Comparison of ENCODE assay signal across 13 cellular contexts in genomic region chr15:73593278-73594074, GRCh38. TPM values are rescaled to one million over a fixed set of nuclear protein-coding genes. Genes with fewer than 3 reads are reported as not detected.
DNase-seq lines count a peak whose midpoint lies in the region; ATAC-seq and TF ChIP-seq lines count a peak whose summit lies in the region.
"Had no signal": no experiment of that assay in that cellular context is flagged by ENCODE, and none has a peak within 500 bp of the region (broad histone marks: within the 10 kb centered on the region; RNA-seq: fewer than 3 reads in every experiment).

No MANE protein-coding gene starts in this region.

- no peaks in the 10 kb centered on the region for H3K9me3 ChIP-seq in body of pancreas

- TF ChIP-seq POLR2A in body of pancreas (IDR thresholded peaks at IDR 0.05): no peak

- H3K27me3 ChIP-seq in body of pancreas: no peaks in the 10 kb centered on the region

- no peaks in the 10 kb centered on the region for H3K27me3 Mint-ChIP-seq in activated CD4-positive, alpha-beta memory T cell treated with anti-CD3 and anti-CD28 coated beads, Interleukin-2, amount 10 ng/mL, durations not matched to agents 7 days and 5 days
- no peaks in the 10 kb centered on the region for H3K27me3 Mint-ChIP-seq in natural killer cell treated with Interleukin-12 subunit alpha and Interleukin-12 subunit beta and Interleukin-15 and Interleukin-18, amount 100 ng/mL, for 72 hours
- H3K27me3 Mint-ChIP-seq: CD4-positive, alpha-beta T cell; stimulated activated naive CD8-positive, alpha-beta T cell treated with anti-CD3 and anti-CD28 coated beads, Interleukin-15, Interleukin-2, amounts not matched to agents 100 ng/mL and 50 ng/mL, for 24 hours had no signal

- H3K36me3 ChIP-seq in body of pancreas (replicated peaks in 1 of 2; ENCODE audit: insufficient read depth in 1 of 2, low read depth in 2 of 2): peaks cover 0 to 1% of the 10 kb centered on the region in 2 donors

- no peaks in the 10 kb centered on the region for H3K9me3 Mint-ChIP-seq in activated CD4-positive, alpha-beta memory T cell treated with anti-CD3 and anti-CD28 coated beads, Interleukin-2, amount 10 ng/mL, durations not matched to agents 7 days and 5 days
- H3K9me3 Mint-ChIP-seq in natural killer cell treated with Interleukin-12 subunit alpha and Interleukin-12 subunit beta and Interleukin-15 and Interleukin-18, amount 100 ng/mL, for 72 hours: no peaks in the 10 kb centered on the region
- H3K9me3 Mint-ChIP-seq: CD4-positive, alpha-beta T cell; stimulated activated naive CD8-positive, alpha-beta T cell treated with anti-CD3 and anti-CD28 coated beads, Interleukin-15, Interleukin-2, amounts not matched to agents 100 ng/mL and 50 ng/mL, for 24 hours had no signal

- peaks cover 37% of the 10 kb centered on the region for H3K4me1 ChIP-seq in body of pancreas

- DNase-seq in G401 (ENCODE audit: low spot score) (peak; percentile 82), NCI-H2029 treated with DMSO at 0.1 percent for 48 hours (lab: John Stamatoyannopoulos, UW) (peak; percentile 15), body of pancreas (peak; percentile 47 to 72 (median 68)), lung microvascular endothelial cell (ENCODE audit: low read depth in 2 of 2) (peak; percentile 24 to 52)
- no peak for DNase-seq in stimulated activated naive CD8-positive, alpha-beta T cell treated with anti-CD3 and anti-CD28 coated beads, Interleukin-15, Interleukin-2, amounts not matched to agents 100 U/mL and 50 U/mL, for 24 hours
- no peak for DNase-seq in activated CD4-positive, alpha-beta memory T cell treated with anti-CD3 and anti-CD28 coated beads, Interleukin-2, amount 10 ng/mL, durations not matched to agents 7 days and 5 days
- DNase-seq in natural killer cell treated with Interleukin-12 subunit alpha and Interleukin-12 subunit beta and Interleukin-15 and Interleukin-18, amount 100 ng/mL, for 72 hours (ENCODE audit: low spot score): no peak
- no peak for DNase-seq in activated CD4-positive, alpha-beta T cell treated with anti-CD3 and anti-CD28 coated beads, Interleukin-2, amount 50 U/mL, for 48 hours
- DNase-seq: CD4-positive, alpha-beta T cell; NCI-H1694 treated with DMSO at 0.1 percent for 48 hours had no signal

- POLR2A ChIA-PET in activated CD4-positive, alpha-beta memory T cell treated with anti-CD3 and anti-CD28 coated beads, Interleukin-2, amount 10 ng/mL, durations not matched to agents 7 days and 5 days (lab: Charles Lee): no interaction called here

- intact Hi-C loops in body of pancreas (cut with DNase I): no loop called here

- H3K36me3 Mint-ChIP-seq in activated CD4-positive, alpha-beta memory T cell treated with anti-CD3 and anti-CD28 coated beads, Interleukin-2, amount 10 ng/mL, durations not matched to agents 7 days and 5 days (ENCODE audit: low read depth): peaks cover 26% of the 10 kb centered on the region
- H3K36me3 Mint-ChIP-seq in natural killer cell treated with Interleukin-12 subunit alpha and Interleukin-12 subunit beta and Interleukin-15 and Interleukin-18, amount 100 ng/mL, for 72 hours: no peaks in the 10 kb centered on the region

- no peak for TF ChIP-seq CTCF in body of pancreas (IDR thresholded peaks at IDR 0.05)

- no peak overlapping the region for H3K4me3 ChIP-seq in body of pancreas

- CTCF ChIA-PET in activated CD4-positive, alpha-beta memory T cell treated with anti-CD3 and anti-CD28 coated beads, Interleukin-2, amount 10 ng/mL, durations not matched to agents 7 days and 5 days (lab: Charles Lee): interaction anchor here (0.9 kb wide), 1 partner anchor 20 kb away, joined by 3 read pairs; no protein-coding TSS in a partner anchor

- ATAC-seq in body of pancreas: no peak
- ATAC-seq in stimulated activated naive CD8-positive, alpha-beta T cell treated with anti-CD3 and anti-CD28 coated beads, Interleukin-15, Interleukin-2, amounts not matched to agents 100 U/mL and 50 U/mL, for 24 hours: no peak
- no peak for ATAC-seq in natural killer cell treated with Interleukin-12 subunit alpha and Interleukin-12 subunit beta and Interleukin-15 and Interleukin-18, amount 100 ng/mL, for 72 hours

- no peak overlapping the region for H3K27ac Mint-ChIP-seq in activated CD4-positive, alpha-beta memory T cell treated with anti-CD3 and anti-CD28 coated beads, Interleukin-2, amount 10 ng/mL, durations not matched to agents 7 days and 5 days
- no peak overlapping the region for H3K27ac Mint-ChIP-seq in natural killer cell treated with Interleukin-12 subunit alpha and Interleukin-12 subunit beta and Interleukin-15 and Interleukin-18, amount 100 ng/mL, for 72 hours
- H3K27ac Mint-ChIP-seq: CD4-positive, alpha-beta T cell; stimulated activated naive CD8-positive, alpha-beta T cell treated with anti-CD3 and anti-CD28 coated beads, Interleukin-15, Interleukin-2, amounts not matched to agents 100 ng/mL and 50 ng/mL, for 24 hours had no signal

- H3K4me1 Mint-ChIP-seq in activated CD4-positive, alpha-beta memory T cell treated with anti-CD3 and anti-CD28 coated beads, Interleukin-2, amount 10 ng/mL, durations not matched to agents 7 days and 5 days: peaks cover 12% of the 10 kb centered on the region
- peaks cover 23 to 51% of the 10 kb centered on the region in 2 donors for H3K4me1 Mint-ChIP-seq in natural killer cell treated with Interleukin-12 subunit alpha and Interleukin-12 subunit beta and Interleukin-15 and Interleukin-18, amount 100 ng/mL, for 72 hours (ENCODE audit: low read depth in 2 of 2)

- H3K27ac ChIP-seq in body of pancreas: no peak overlapping the region
- H3K27ac ChIP-seq: parathyroid adenoma, RWPE1 had no signal

- 49 to 51% methylated on average over 9 of the region's 9 CpGs for WGBS in body of pancreas, 2 donors

- in situ Hi-C loops in G401 (cut with HindIII; ENCODE audit: low sequenced_read_pairs): no loop called here

- no peak overlapping the region for H3K4me3 Mint-ChIP-seq in activated CD4-positive, alpha-beta memory T cell treated with anti-CD3 and anti-CD28 coated beads, Interleukin-2, amount 10 ng/mL, durations not matched to agents 7 days and 5 days
- no peak overlapping the region for H3K4me3 Mint-ChIP-seq in natural killer cell treated with Interleukin-12 subunit alpha and Interleukin-12 subunit beta and Interleukin-15 and Interleukin-18, amount 100 ng/mL, for 72 hours
- H3K4me3 Mint-ChIP-seq: CD4-positive, alpha-beta T cell; stimulated activated naive CD8-positive, alpha-beta T cell treated with anti-CD3 and anti-CD28 coated beads, Interleukin-15, Interleukin-2, amounts not matched to agents 100 ng/mL and 50 ng/mL, for 24 hours had no signal

RNA-seq across cellular contexts. Expression of gene NPTN, which starts 39.7 kb away (rescaled TPM):
- total RNA-seq in G401 (2014; rRNA removed; shearing (Covaris generic)): 74.7 and 82.0 TPM in 2 replicates
- 10 to 100 TPM; 34.2 to 39.9 TPM for total RNA-seq in body of pancreas
- total RNA-seq in lung microvascular endothelial cell: 88.5 and 130 TPM in 2 replicates
- total RNA-seq in activated CD4-positive, alpha-beta memory T cell treated with anti-CD3 and anti-CD28 coated beads, Interleukin-2, amount 10 ng/mL, durations not matched to agents 7 days and 5 days: 10 to 100 TPM; 44.5 to 46.0 TPM
- 10 to 100 TPM; 57.7 to 66.2 TPM for total RNA-seq in natural killer cell treated with Interleukin-12 subunit alpha and Interleukin-12 subunit beta and Interleukin-15 and Interleukin-18, amount 100 ng/mL, for 72 hours

Comparison
In these comparisons a context has a peak if more than half of its experiments do, and no peak if none do; other contexts are left out.
1. DNase-seq: peak in G401 (single experiment), NCI-H2029 treated with DMSO at 0.1 percent for 48 hours (single experiment), body of pancreas (4 of 4) and lung microvascular endothelial cell (2 of 2); none in stimulated activated naive CD8-positive, alpha-beta T cell treated with anti-CD3 and anti-CD28 coated beads, Interleukin-15, Interleukin-2, amounts not matched to agents 100 U/mL and 50 U/mL, for 24 hours (single experiment), activated CD4-positive, alpha-beta memory T cell treated with anti-CD3 and anti-CD28 coated beads, Interleukin-2, amount 10 ng/mL, durations not matched to agents 7 days and 5 days (single experiment), natural killer cell treated with Interleukin-12 subunit alpha and Interleukin-12 subunit beta and Interleukin-15 and Interleukin-18, amount 100 ng/mL, for 72 hours (single experiment) and activated CD4-positive, alpha-beta T cell treated with anti-CD3 and anti-CD28 coated beads, Interleukin-2, amount 50 U/mL, for 48 hours (0 of 2).